18 cellular contexts compared by ENCODE assay signal in genomic region chr6:128483472-128484135, GRCh38.
"Had no signal": no experiment of that assay in that cellular context is flagged by ENCODE, and none has a peak within 500 bp of the region (broad histone marks: within the 10 kb centered on the region; RNA-seq: fewer than 3 reads in every experiment).

No MANE protein-coding gene starts in this region.

- H3K4me3 Mint-ChIP-seq: activated B cell treated with CpG ODN at 0.5 μM for 24 hours; activated CD4-positive, alpha-beta T cell treated with anti-CD3 and anti-CD28 coated beads, Interleukin-2, amount 10 ng/mL, durations not matched to agents 7 days and 5 days; activated naive CD8-positive, alpha-beta T cell; brain; endodermal cell; immature natural killer cell; naive thymus-derived CD8-positive, alpha-beta T cell had no signal

- H3K36me3 Mint-ChIP-seq: activated naive CD8-positive, alpha-beta T cell; brain; immature natural killer cell had no signal

- H3K4me1 Mint-ChIP-seq: activated B cell treated with CpG ODN at 0.5 μM for 24 hours had no signal

- ATAC-seq: esophagus mucosa; mucosa of descending colon; naive thymus-derived CD8-positive, alpha-beta T cell had no signal

- H3K27ac Mint-ChIP-seq: activated B cell treated with CpG ODN at 0.5 μM for 24 hours; activated CD4-positive, alpha-beta T cell treated with anti-CD3 and anti-CD28 coated beads, Interleukin-2, amount 10 ng/mL, durations not matched to agents 7 days and 5 days; activated naive CD8-positive, alpha-beta T cell; brain; endodermal cell; immature natural killer cell; naive thymus-derived CD8-positive, alpha-beta T cell had no signal

- H3K27ac ChIP-seq: parathyroid adenoma had no signal

- DNase-seq: activated B cell treated with CpG ODN at 0.5 μM for 24 hours; activated CD4-positive, alpha-beta T cell treated with anti-CD3 and anti-CD28 coated beads, Interleukin-2, amount 10 ng/mL, durations not matched to agents 7 days and 5 days; activated CD8-positive, alpha-beta memory T cell treated with anti-CD3 and anti-CD28 coated beads, Interleukin-2, amount 50 U/mL, for 48 hours; activated gamma-delta T cell treated with Interleukin-2 at 50 U/mL for 16 hours; amniotic stem cell; endodermal cell; immature natural killer cell; left cardiac atrium; mammary epithelial cell; mucosa of descending colon; naive thymus-derived CD8-positive, alpha-beta T cell; stimulated activated CD4-positive, alpha-beta T cell treated with anti-CD3 and anti-CD28 coated beads, Interleukin-12 subunit alpha, Interleukin-12 subunit beta, amount 100 ng/mL, for 4 hours; stimulated activated CD4-positive, alpha-beta T cell treated with anti-CD3 and anti-CD28 coated beads, Interleukin-2, amount 100 ng/mL, for 24 hours; T-helper 2 cell had no signal

- H3K9me3 ChIP-seq: mucosa of descending colon had no signal

- H3K4me3 ChIP-seq: mucosa of descending colon had no signal

- H3K4me1 ChIP-seq: parathyroid adenoma had no signal

- H3K27me3 Mint-ChIP-seq: activated B cell treated with CpG ODN at 0.5 μM for 24 hours; activated naive CD8-positive, alpha-beta T cell; brain; naive thymus-derived CD8-positive, alpha-beta T cell had no signal

- H3K9me3 Mint-ChIP-seq: activated B cell treated with CpG ODN at 0.5 μM for 24 hours; activated CD4-positive, alpha-beta T cell treated with anti-CD3 and anti-CD28 coated beads, Interleukin-2, amount 10 ng/mL, durations not matched to agents 7 days and 5 days; endodermal cell; naive thymus-derived CD8-positive, alpha-beta T cell had no signal
